ENCODE assay signal across 1 cellular context in genomic region chr4:98613453-98614075, GRCh38.
TF ChIP-seq lines count a peak whose summit lies in the region.

No MANE protein-coding gene starts in this region.

TF ChIP-seq in K562, 482 proteins besides CTCF, POLR2A, EP300 and RAD21:
- no peak for TF ChIP-seq NCOR1 (IDR thresholded peaks at IDR 0.05)
- no peak for TF ChIP-seq BMI1 (IDR thresholded peaks at IDR 0.05; ENCODE audit: low read length)
- no peak for TF ChIP-seq YY1 (IDR thresholded peaks at IDR 0.05; ENCODE audit: borderline replicate concordance in 1 of 3, control insufficient read depth in 1 of 3, extremely low read depth in 1 of 3, insufficient read depth in 3 of 3, insufficient read length in 1 of 3, insufficient replicate concordance in 2 of 3, low read depth in 1 of 3, low read length in 2 of 3)
- TF ChIP-seq ZNF695 (CRISPR knock-in tag; IDR thresholded peaks at IDR 0.05), result no peak
- no peak for TF ChIP-seq AFF4 (CRISPR knock-in tag; IDR thresholded peaks at IDR 0.05)
- no peak for TF ChIP-seq ZBTB9 (CRISPR knock-in tag; IDR thresholded peaks at IDR 0.05)
- no peak for TF ChIP-seq FOXP4 (CRISPR knock-in tag; IDR thresholded peaks at IDR 0.05; ENCODE audit: borderline replicate concordance)
- TF ChIP-seq ZNF449 (CRISPR knock-in tag; IDR thresholded peaks at IDR 0.05), result no peak
- no peak for TF ChIP-seq ZFP1 (CRISPR knock-in tag; IDR thresholded peaks at IDR 0.05)
- TF ChIP-seq ZNF740 (CRISPR knock-in tag; IDR thresholded peaks at IDR 0.05), result 0 out of 2 replicates have a peak, but pooled peaks have one; percentile 32
- 0 out of 4 replicates have a peak, but pooled peaks of 1 of the 2 experiments have one; percentile 25 for TF ChIP-seq ZNF740 (tag; IDR thresholded peaks at IDR 0.05)
- TF ChIP-seq PML (IDR thresholded peaks at IDR 0.05; ENCODE audit: low read length), result no peak
- TF ChIP-seq ZNF589 (CRISPR knock-in tag; IDR thresholded peaks at IDR 0.05; ENCODE audit: low read depth), result no peak
- no peak for TF ChIP-seq ELK1 (CRISPR knock-in tag; IDR thresholded peaks at IDR 0.05)
- TF ChIP-seq KDM5B (IDR thresholded peaks at IDR 0.05; ENCODE audit: insufficient replicate concordance, low read depth, low read length), result no peak
- TF ChIP-seq FOSL1 (tag; conservative IDR thresholded peaks at IDR 0.05), result peak; percentile 11; the same call in 1 of the 2 replicates
- no peak for TF ChIP-seq NR2C1 (IDR thresholded peaks at IDR 0.05)
- no peak for TF ChIP-seq NR2C1 (tag; IDR thresholded peaks at IDR 0.05)
- no peak for TF ChIP-seq HINFP (tag; conservative IDR thresholded peaks at IDR 0.05; ENCODE audit: low read depth)
